ENCODE assay signal across 8 cellular contexts in the genomic region with DNA sequence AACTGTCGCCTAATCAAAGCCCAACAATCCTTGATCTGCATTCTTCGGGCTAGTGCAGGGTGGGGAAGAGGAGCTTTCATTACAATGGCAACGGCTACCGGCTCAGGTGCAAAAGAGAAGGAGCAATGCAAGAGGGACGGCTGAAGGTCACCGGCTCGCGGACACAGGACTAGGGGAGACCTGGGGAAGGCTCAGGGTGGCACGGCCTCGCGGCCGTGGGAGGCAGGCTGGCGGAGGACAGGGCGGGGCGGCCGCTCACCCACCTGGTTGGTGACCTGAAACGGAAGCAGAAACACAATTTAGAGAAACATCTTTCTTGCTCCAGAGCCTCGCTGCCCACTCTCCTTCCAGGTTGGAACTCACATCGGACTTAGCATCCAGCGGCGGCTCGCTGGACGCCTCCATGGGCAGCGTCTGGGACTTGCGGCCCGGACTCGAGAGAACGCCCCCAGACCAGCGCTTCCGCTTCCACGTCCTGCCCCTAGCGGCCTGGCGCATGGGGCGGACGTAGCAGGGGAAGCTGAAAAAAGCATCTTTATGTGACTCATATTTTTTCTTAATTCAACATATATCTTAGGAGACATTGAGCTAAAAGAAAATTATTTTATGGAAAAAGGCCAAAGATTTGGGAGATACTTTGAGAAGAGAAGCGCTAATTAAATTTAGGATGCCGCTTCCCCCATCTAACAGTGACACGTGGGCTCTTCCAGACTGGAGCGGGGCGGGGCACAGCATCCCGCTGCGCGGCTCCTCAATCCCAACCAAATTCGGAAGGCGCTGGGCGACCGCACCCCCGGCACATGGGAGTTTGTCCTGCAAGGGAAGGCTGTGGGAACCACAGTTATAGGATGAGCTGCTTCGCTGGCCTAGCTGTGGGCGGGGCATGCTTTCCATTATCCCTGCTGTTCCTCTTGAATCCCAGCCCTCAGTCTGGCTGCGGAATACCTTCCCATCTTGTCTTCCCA.
DNase-seq lines count a peak whose midpoint lies in the region; ATAC-seq and TF ChIP-seq lines count a peak whose summit lies in the region.

A gene (minus strand): TSS at position 441 of the 965 bp plus-strand sequence. CDS start 36 bp downstream, at position 405.

- no peaks in the 10 kb centered on the region for H3K9me3 ChIP-seq in mucosa of rectum (ENCODE audit: control insufficient read depth in 2 of 2, low read length in 2 of 2)

- peaks cover 0 to 6% of the 10 kb centered on the region in 2 donors for H3K36me3 ChIP-seq in mucosa of rectum (ENCODE audit: control insufficient read depth in 2 of 2, insufficient read depth in 2 of 2, low read length in 2 of 2)

- TF ChIP-seq POLR2A in erythroblast (IDR thresholded peaks at IDR 0.05; ENCODE audit: low read length), result peak; percentile 74

- no peaks in the 10 kb centered on the region for H3K27me3 ChIP-seq in mucosa of rectum (ENCODE audit: control insufficient read depth in 2 of 2, insufficient read depth in 2 of 2, low read length in 2 of 2)

- H3K27ac Mint-ChIP-seq in activated T-cell treated with anti-CD3 and anti-CD28 coated beads, Interleukin-2, amount 50 U/mL, for 24 hours, result peak within 1 kb of the TSS; percentile 97

- ATAC-seq in GM21526 (IDR thresholded peaks at IDR 0.05; ENCODE audit: low FRiP score, unreplicated experiment), result peak; percentile 96

- H3K4me1 ChIP-seq in mucosa of rectum (ENCODE audit: control insufficient read depth in 2 of 2, insufficient read depth in 2 of 2, low read length in 2 of 2), result peaks cover 0 to 9% of the 10 kb centered on the region in 2 donors

- peak within 1 kb of the TSS; percentile 80 to 91 for H3K4me3 ChIP-seq in mucosa of rectum (ENCODE audit: low read length in 2 of 2)

- peak; percentile 85 for DNase-seq in DMS53 (lab: John Stamatoyannopoulos, UW)
- peak; percentile 83 for DNase-seq in HuH-7 (ENCODE audit: low spot score)
- DNase-seq in OCI-M2 (lab: John Stamatoyannopoulos, UW; ENCODE audit: unreplicated experiment), result peak; percentile 42
- peak; percentile 83 for DNase-seq in activated T-cell treated with anti-CD3 and anti-CD28 coated beads, Interleukin-2, amount 50 U/mL, for 24 hours
- DNase-seq in erythroblast (lab: John Stamatoyannopoulos, UW), result peak; percentile 84 to 88
- peak; percentile 46 to 48 for DNase-seq in stimulated activated CD8-positive, alpha-beta memory T cell treated with anti-CD3 and anti-CD28 coated beads, Interleukin-7, amount 100 ng/mL, for 1 hour (ENCODE audit: low read depth in 2 of 2)

- H3K4me3 Mint-ChIP-seq in activated T-cell treated with anti-CD3 and anti-CD28 coated beads, Interleukin-2, amount 50 U/mL, for 24 hours, result peak within 1 kb of the TSS; percentile 99

- peaks cover 40% of the 10 kb centered on the region for H3K4me1 Mint-ChIP-seq in activated T-cell treated with anti-CD3 and anti-CD28 coated beads, Interleukin-2, amount 50 U/mL, for 24 hours (ENCODE audit: low read depth)

- H3K27me3 Mint-ChIP-seq in activated T-cell treated with anti-CD3 and anti-CD28 coated beads, Interleukin-2, amount 50 U/mL, for 24 hours, result no peaks in the 10 kb centered on the region

- H3K36me3 Mint-ChIP-seq in activated T-cell treated with anti-CD3 and anti-CD28 coated beads, Interleukin-2, amount 50 U/mL, for 24 hours (ENCODE audit: low read depth), result peaks cover 49% of the 10 kb centered on the region

- peak within 1 kb of the TSS; percentile 75 to 89 for H3K9ac ChIP-seq in mucosa of rectum (ENCODE audit: low read depth in 1 of 2, low read length in 2 of 2)

- H3K9me3 Mint-ChIP-seq in activated T-cell treated with anti-CD3 and anti-CD28 coated beads, Interleukin-2, amount 50 U/mL, for 24 hours, result no peaks in the 10 kb centered on the region

- H3K27ac ChIP-seq in mucosa of rectum (ENCODE audit: low read depth in 2 of 2, low read length in 2 of 2), result peak within 1 kb of the TSS; percentile 56 to 75

Comparison
In these comparisons a context has a peak if more than half of its experiments do, and no peak if none do; other contexts are left out.
1. Peak in every context shown above with its lines: DNase-seq, ATAC-seq, H3K4me3 ChIP-seq and H3K27ac ChIP-seq.